Comparison of ENCODE assay signal across 19 cellular contexts in genomic region chr21:32330784-32331311, GRCh38. TPM values are rescaled to one million over a fixed set of nuclear protein-coding genes. Genes with fewer than 3 reads are reported as not detected.
DNase-seq lines count a peak whose midpoint lies in the region; ATAC-seq and TF ChIP-seq lines count a peak whose summit lies in the region.
"Had no signal": no experiment of that assay in that cellular context is flagged by ENCODE, and none has a peak within 500 bp of the region (broad histone marks: within the 10 kb centered on the region; RNA-seq: fewer than 3 reads in every experiment).

No MANE protein-coding gene starts in this region.

- H3K4ac ChIP-seq in mesendoderm (ENCODE audit: low read depth, low read length) = no peak overlapping the region

- no peak overlapping the region for H3K18ac ChIP-seq in mesendoderm (ENCODE audit: low read length)

- peak overlapping the region; percentile 50 for H3K56ac ChIP-seq in mesendoderm (ENCODE audit: low read length)

- no peak overlapping the region for H2BK120ac ChIP-seq in mesendoderm (ENCODE audit: low read depth, low read length)

- H3K79me1 ChIP-seq in mesendoderm (ENCODE audit: low read length) = no peaks in the 10 kb centered on the region

- intact Hi-C loops in Right ventricle myocardium superior (cut with DNase I) = no loop called here

- no peaks in the 10 kb centered on the region for H3K27me3 ChIP-seq in mesendoderm (ENCODE audit: insufficient read depth, low read length, poor library complexity)
- H3K27me3 ChIP-seq: BLaER1 treated with 17β-estradiol and CSF1 and Interleukin-3, amounts not matched to agents 10 nM and 100 nM; right lobe of liver had no signal

- H3K27ac ChIP-seq in coronary artery = no peak overlapping the region
- peak overlapping the region; percentile 67 for H3K27ac ChIP-seq in mesendoderm (ENCODE audit: low read depth, low read length)
- H3K27ac ChIP-seq in temporal lobe (ENCODE audit: low read depth, low read length) = peak overlapping the region; percentile 87
- H3K27ac ChIP-seq: BLaER1 treated with 17β-estradiol and CSF1 and Interleukin-3, amounts not matched to agents 10 nM and 100 nM; right lobe of liver had no signal

- TF ChIP-seq CTCF in coronary artery (IDR thresholded peaks at IDR 0.05) = no peak

- H2AK5ac ChIP-seq in mesendoderm (ENCODE audit: low read length) = no peak overlapping the region

- no peak overlapping the region for H3K9ac ChIP-seq in mesendoderm (ENCODE audit: low read length)
- H3K9ac ChIP-seq: BLaER1 treated with 17β-estradiol and CSF1 and Interleukin-3, amounts not matched to agents 10 nM and 100 nM had no signal

- no peak overlapping the region for H3K23ac ChIP-seq in mesendoderm (ENCODE audit: low read length)

- peak overlapping the region; percentile 83 for H2BK5ac ChIP-seq in mesendoderm (ENCODE audit: low read length)

- no peak overlapping the region for H4K8ac ChIP-seq in mesendoderm (ENCODE audit: low read depth, low read length)

- H3K4me2 ChIP-seq in mesendoderm (ENCODE audit: low read length) = no peak overlapping the region
- H3K4me2 ChIP-seq: BLaER1 treated with 17β-estradiol and CSF1 and Interleukin-3, amounts not matched to agents 10 nM and 100 nM had no signal

- no peak overlapping the region for H2BK15ac ChIP-seq in mesendoderm (replicated peaks; ENCODE audit: low read depth)

- WGBS in mesendoderm (ENCODE audit: extremely low coverage, insufficient coverage, low lambda C conversion rate) = no CpG with 5 or more reads among the region's 4 CpGs

- ATAC-seq in HG02798 (IDR thresholded peaks at IDR 0.05; ENCODE audit: poor library complexity, unreplicated experiment) (no peak), Right ventricle myocardium superior (ENCODE audit: poor library complexity) (no peak)
- ATAC-seq: activated naive CD4-positive, alpha-beta T cell treated with anti-CD3 and anti-CD28 coated beads, Interleukin-2, amount 50 U/mL, for 72 hours; esophagus mucosa; HCT116; right lobe of liver had no signal

- H3K4me3 ChIP-seq in coronary artery = no peak overlapping the region
- no peak overlapping the region for H3K4me3 ChIP-seq in mesendoderm (ENCODE audit: low read length)
- H3K4me3 ChIP-seq: BLaER1 treated with 17β-estradiol and CSF1 and Interleukin-3, amounts not matched to agents 10 nM and 100 nM; right lobe of liver had no signal

- peak; percentile 9 for DNase-seq in NCI-H2227 (lab: John Stamatoyannopoulos, UW; ENCODE audit: unreplicated experiment)
- DNase-seq in NCI-H2227 treated with DMSO at 0.1 percent for 48 hours (lab: John Stamatoyannopoulos, UW) = no peak
- DNase-seq in coronary artery (ENCODE audit: low spot score) = peak; percentile 24
- DNase-seq in mesendoderm = peak; percentile 81
- DNase-seq in Right ventricle myocardium superior = no peak
- no peak for DNase-seq in SHP77 (lab: John Stamatoyannopoulos, UW)
- DNase-seq: activated CD4-positive, alpha-beta T cell treated with anti-CD3 and anti-CD28 coated beads, Interleukin-2, amount 50 U/mL, for 1 hour; activated T-cell treated with anti-CD3 and anti-CD28 coated beads for 4 hours; DMS79; NCI-H226 had no signal

- H3K79me2 ChIP-seq in mesendoderm (ENCODE audit: control insufficient read depth, insufficient read depth, low read length) = no peaks in the 10 kb centered on the region

- no peak overlapping the region for H4K5ac ChIP-seq in mesendoderm (ENCODE audit: low read length)

- H3K4me1 ChIP-seq in mesendoderm (ENCODE audit: control insufficient read depth, low read depth, low read length) = peaks cover 8% of the 10 kb centered on the region
- H3K4me1 ChIP-seq: BLaER1 treated with 17β-estradiol and CSF1 and Interleukin-3, amounts not matched to agents 10 nM and 100 nM; right lobe of liver had no signal

- H3K36me3 ChIP-seq in mesendoderm (ENCODE audit: control insufficient read depth, insufficient read depth, low read length) = peaks cover 3% of the 10 kb centered on the region

RNA-seq across cellular contexts. Expression of gene MRAP, which starts 32.2 kb away (rescaled TPM):
- polyA plus RNA-seq in mesendoderm (2013, experiment 1 of 2) = not detected
- polyA plus RNA-seq in mesendoderm (2013, experiment 2 of 2) = not detected
- total RNA-seq in temporal lobe (not detected), Right ventricle myocardium superior (0.56 TPM)
- total RNA-seq: A172; activated naive CD4-positive, alpha-beta T cell treated with anti-CD3 and anti-CD28 coated beads, Interleukin-2, amount 50 U/mL, for 72 hours; esophagus mucosa; mesothelial cell of epicardium had no signal

RNA-seq across cellular contexts. Expression of gene MIS18A, which starts 52.0 kb away (rescaled TPM):
- polyA plus RNA-seq in mesendoderm (2013, experiment 1 of 2) = 87.4 TPM
- polyA plus RNA-seq in mesendoderm (2013, experiment 2 of 2) = 86.9 TPM
- total RNA-seq in temporal lobe (4.7 TPM), Right ventricle myocardium superior (2.8 TPM)

Comparison
In these comparisons a context has a peak if more than half of its experiments do, and no peak if none do; other contexts are left out.
1. DNase-seq: peak in NCI-H2227 (single experiment), coronary artery (single experiment) and mesendoderm (single experiment); none in NCI-H2227 treated with DMSO at 0.1 percent for 48 hours (single experiment), Right ventricle myocardium superior (single experiment) and SHP77 (0 of 2).
2. H3K27ac ChIP-seq: peak in mesendoderm (single experiment) and temporal lobe (single experiment); none in coronary artery (0 of 2).